23 cellular contexts compared by ENCODE assay signal in the genomic region with DNA sequence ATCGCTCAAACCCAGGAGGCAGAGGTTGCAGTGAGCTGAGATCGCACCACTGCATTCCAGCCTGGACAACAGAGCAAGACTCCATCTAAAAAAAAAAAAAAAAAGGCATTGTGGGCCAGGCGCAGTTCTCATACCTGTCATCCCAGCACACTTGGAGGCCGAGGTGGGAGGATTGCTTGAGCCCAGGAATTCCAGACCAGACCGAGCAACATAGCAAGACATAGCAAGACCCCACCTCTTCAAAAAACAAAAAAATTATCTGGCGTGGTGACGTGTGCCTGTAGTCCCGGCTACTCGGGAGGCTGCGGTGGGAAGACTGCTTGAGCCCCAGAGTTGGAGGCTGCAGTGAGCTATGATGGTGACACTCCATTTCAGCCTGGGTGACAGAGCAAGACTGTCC. TPM values are rescaled to one million over a fixed set of nuclear protein-coding genes. Genes with fewer than 3 reads are reported as not detected.
A peak's percentile ranks its signal among the peaks of the same experiment; 100 is the strongest.
DNase-seq lines count a peak whose midpoint lies in the region; ATAC-seq and TF ChIP-seq lines count a peak whose summit lies in the region.
"Had no signal": no experiment of that assay in that cellular context is flagged by ENCODE, and none has a peak within 500 bp of the region (broad histone marks: within the 10 kb centered on the region; RNA-seq: fewer than 3 reads in every experiment).

No MANE protein-coding gene starts in this region.

- no peak overlapping the region for H4K5ac ChIP-seq in mesendoderm (ENCODE audit: low read length)

- peak overlapping the region; percentile 81 for H3K27ac ChIP-seq in left ventricle myocardium inferior (replicated peaks)
- peak overlapping the region in 1 of 2 donors; percentile 79 for H3K27ac ChIP-seq in right atrium auricular region
- no peak overlapping the region for H3K27ac ChIP-seq in endodermal cell (ENCODE audit: low read depth, low read length)
- peak overlapping the region; percentile 71 for H3K27ac ChIP-seq in mesendoderm (ENCODE audit: low read depth, low read length)
- no peak overlapping the region for H3K27ac ChIP-seq in foreskin keratinocyte
- H3K27ac ChIP-seq: HL-60, PC-9 had no signal

- H3K56ac ChIP-seq in mesendoderm (ENCODE audit: low read length) = peak overlapping the region; percentile 34

- no peak overlapping the region for H3K4me3 Mint-ChIP-seq in endodermal cell
- H3K4me3 Mint-ChIP-seq: CD14-positive monocyte had no signal

- H3K4me1 ChIP-seq in left ventricle myocardium inferior (peaks cover 42% of the 10 kb centered on the region), right atrium auricular region (peaks cover 0 to 20% of the 10 kb centered on the region in 2 donors), endodermal cell (ENCODE audit: control insufficient read depth, insufficient read depth, low read length) (peaks cover 6% of the 10 kb centered on the region), mesendoderm (ENCODE audit: control insufficient read depth, low read depth, low read length) (peaks cover 9% of the 10 kb centered on the region), foreskin keratinocyte (no peaks in the 10 kb centered on the region)

- no peak overlapping the region for H3K4me2 ChIP-seq in mesendoderm (ENCODE audit: low read length)
- H3K4me2 ChIP-seq: PC-9 had no signal

- peaks cover 12% of the 10 kb centered on the region for H3K9me3 Mint-ChIP-seq in endodermal cell

- H3K9me3 ChIP-seq in left ventricle myocardium inferior (replicated peaks) (peaks cover 7% of the 10 kb centered on the region), right atrium auricular region (peaks cover 0 to 6% of the 10 kb centered on the region in 2 donors), endodermal cell (ENCODE audit: control insufficient read depth, low read length) (peaks cover 10% of the 10 kb centered on the region)

- no peaks in the 10 kb centered on the region for H3K27me3 Mint-ChIP-seq in endodermal cell (ENCODE audit: insufficient read depth)
- H3K27me3 Mint-ChIP-seq: B cell had no signal

- H4K8ac ChIP-seq in mesendoderm (ENCODE audit: low read depth, low read length) = no peak overlapping the region

- H2BK5ac ChIP-seq in mesendoderm (ENCODE audit: low read length) = no peak overlapping the region

- H3K9ac ChIP-seq in endodermal cell (ENCODE audit: extremely low read depth, low read length, poor library complexity, severe bottlenecking) (no peak overlapping the region), mesendoderm (ENCODE audit: low read length) (no peak overlapping the region)

- ATAC-seq in HG02840 (IDR thresholded peaks at IDR 0.05; ENCODE audit: low FRiP score, unreplicated experiment) = no peak
- no peak for ATAC-seq in HG03354 (IDR thresholded peaks at IDR 0.05; ENCODE audit: poor library complexity, severe bottlenecking, unreplicated experiment)
- no peak for ATAC-seq in foreskin keratinocyte
- ATAC-seq: HepG2, SK-N-SH treated with all-trans-retinoic acid at 6 μM for 48 hours had no signal

- H3K4me1 Mint-ChIP-seq in endodermal cell = peaks cover 27% of the 10 kb centered on the region

- H3K27me3 ChIP-seq in left ventricle myocardium inferior (ENCODE audit: low read depth) (no peaks in the 10 kb centered on the region), right atrium auricular region (no peaks in the 10 kb centered on the region), endodermal cell (ENCODE audit: control insufficient read depth, insufficient read depth, low read length, poor library complexity, severe bottlenecking) (no peaks in the 10 kb centered on the region), mesendoderm (ENCODE audit: insufficient read depth, low read length, poor library complexity) (no peaks in the 10 kb centered on the region), foreskin keratinocyte (no peaks in the 10 kb centered on the region)

- H3K79me2 ChIP-seq in mesendoderm (ENCODE audit: control insufficient read depth, insufficient read depth, low read length) = peaks cover under 1% of the 10 kb centered on the region

- DNase-seq in left ventricle myocardium inferior (no peak), right atrium auricular region (ENCODE audit: low spot score) (no peak), endodermal cell (peak; percentile 37), mesendoderm (no peak), NCI-H2107 (lab: John Stamatoyannopoulos, UW) (no peak), foreskin keratinocyte (no peak)
- DNase-seq: KG1, NCI-H1092 treated with DMSO at 0.1 percent for 48 hours, NCI-H1436 treated with DMSO at 0.1 percent for 48 hours, NCI-H2029, NCI-H226, NCI-H510A treated with DMSO at 0.1 percent for 48 hours, NCI-H748 treated with DMSO at 0.1 percent for 48 hours, PC-9, RPMI8226 had no signal

- no peak overlapping the region for H3K4me3 ChIP-seq in left ventricle myocardium inferior
- H3K4me3 ChIP-seq in right atrium auricular region = no peak overlapping the region
- H3K4me3 ChIP-seq in endodermal cell (ENCODE audit: low read length) = no peak overlapping the region
- H3K4me3 ChIP-seq in mesendoderm (ENCODE audit: low read length) = no peak overlapping the region
- H3K4me3 ChIP-seq: PC-9 had no signal

- TF ChIP-seq CTCF in left ventricle myocardium inferior (IDR thresholded peaks at IDR 0.05; ENCODE audit: borderline replicate concordance) (no peak), right atrium auricular region (IDR thresholded peaks at IDR 0.05) (no peak), endodermal cell (conservative IDR thresholded peaks at IDR 0.05) (no peak), foreskin keratinocyte (conservative IDR thresholded peaks at IDR 0.05) (no peak)

- H3K18ac ChIP-seq in mesendoderm (ENCODE audit: low read length) = peak overlapping the region; percentile 11

- H2BK15ac ChIP-seq in mesendoderm (replicated peaks; ENCODE audit: low read depth) = no peak overlapping the region

- peaks cover 30% of the 10 kb centered on the region for H3K36me3 Mint-ChIP-seq in endodermal cell (ENCODE audit: low read depth)

- H2AK5ac ChIP-seq in mesendoderm (ENCODE audit: low read length) = no peak overlapping the region

- 82 to 95% methylated on average over 7 to 10 of the region's 10 CpGs for whole genome bisulfite sequencing in endodermal cell (ENCODE audit: insufficient coverage in 1 of 2, insufficient read length in 1 of 2), 2 experiments
- no CpG with 5 or more reads among the region's 10 CpGs for WGBS in mesendoderm (ENCODE audit: extremely low coverage, insufficient coverage, low lambda C conversion rate)

- peaks cover 8% of the 10 kb centered on the region for H3K36me3 ChIP-seq in left ventricle myocardium inferior
- H3K36me3 ChIP-seq in right atrium auricular region = peaks cover 12% of the 10 kb centered on the region
- peaks cover 20% of the 10 kb centered on the region for H3K36me3 ChIP-seq in endodermal cell (ENCODE audit: control insufficient read depth, insufficient read depth, low read length)
- H3K36me3 ChIP-seq in mesendoderm (ENCODE audit: control insufficient read depth, insufficient read depth, low read length) = peaks cover 1% of the 10 kb centered on the region

- H3K79me1 ChIP-seq in mesendoderm (ENCODE audit: low read length) = peaks cover 11% of the 10 kb centered on the region

- H3K27ac Mint-ChIP-seq in endodermal cell = no peak overlapping the region
- H3K27ac Mint-ChIP-seq: B cell had no signal

- intact Hi-C loops in left ventricle myocardium inferior (cut with micrococcal nuclease) = no loop called here

- no peak overlapping the region for H3K23ac ChIP-seq in mesendoderm (ENCODE audit: low read length)

- no peak overlapping the region for H2BK120ac ChIP-seq in mesendoderm (ENCODE audit: low read depth, low read length)

- no peak overlapping the region for H3K4ac ChIP-seq in mesendoderm (ENCODE audit: low read depth, low read length)

RNA-seq across cellular contexts. Expression of gene PIP5K1C, which starts 18.0 kb away (rescaled TPM):
- total RNA-seq in left ventricle myocardium inferior = 31.6 TPM
- total RNA-seq in right atrium auricular region = 10 to 100 TPM; 31.3 to 45.8 TPM
- total RNA-seq in endodermal cell = 10 to 100 TPM; 43.5 to 51.5 TPM
- 25.0 TPM for polyA plus RNA-seq in endodermal cell (2013, experiment 1 of 2)
- polyA plus RNA-seq in endodermal cell (2013, experiment 2 of 2) = 23.0 TPM
- 15.2 TPM for polyA plus RNA-seq in mesendoderm (2013, experiment 1 of 2)
- 16.0 TPM for polyA plus RNA-seq in mesendoderm (2013, experiment 2 of 2)
- 15.5 and 16.3 TPM in 2 replicates for total RNA-seq in foreskin keratinocyte
- polyA plus RNA-seq in foreskin keratinocyte = 10.0 and 11.6 TPM in 2 replicates

RNA-seq across cellular contexts. Expression of gene TJP3, which starts 25.9 kb away (rescaled TPM):
- total RNA-seq in left ventricle myocardium inferior = not detected
- total RNA-seq in right atrium auricular region = 1 to 10 TPM in 1 of 2 donors, not detected in 1; 1.1 TPM
- total RNA-seq in endodermal cell = 10 to 100 TPM; 15.7 to 25.9 TPM
- polyA plus RNA-seq in endodermal cell (2013, experiment 1 of 2) = 6.2 TPM
- 3.4 TPM for polyA plus RNA-seq in endodermal cell (2013, experiment 2 of 2)
- 4.2 TPM for polyA plus RNA-seq in mesendoderm (2013, experiment 1 of 2)
- 3.8 TPM for polyA plus RNA-seq in mesendoderm (2013, experiment 2 of 2)
- not detected in 2 replicates for total RNA-seq in foreskin keratinocyte
- not detected in 2 replicates for polyA plus RNA-seq in foreskin keratinocyte
- total RNA-seq: Daoy had no signal
- polyA plus RNA-seq: CD14-positive monocyte had no signal

RNA-seq across cellular contexts. Expression of gene CACTIN, which starts 55.7 kb away (rescaled TPM):
- total RNA-seq in left ventricle myocardium inferior = 14.5 TPM
- 10 to 100 TPM; 11.2 to 22.8 TPM for total RNA-seq in right atrium auricular region
- total RNA-seq in endodermal cell = 10 to 100 TPM; 31.5 to 33.5 TPM
- 26.1 TPM for polyA plus RNA-seq in endodermal cell (2013, experiment 1 of 2)
- 24.7 TPM for polyA plus RNA-seq in endodermal cell (2013, experiment 2 of 2)
- 25.7 TPM for polyA plus RNA-seq in mesendoderm (2013, experiment 1 of 2)
- 28.3 TPM for polyA plus RNA-seq in mesendoderm (2013, experiment 2 of 2)
- total RNA-seq in foreskin keratinocyte = 23.7 and 26.1 TPM in 2 replicates
- polyA plus RNA-seq in foreskin keratinocyte = 17.9 and 18.0 TPM in 2 replicates

Comparison
In these comparisons a context has a peak if more than half of its experiments do, and no peak if none do; other contexts are left out.
1. H3K27ac ChIP-seq: peak in left ventricle myocardium inferior (single experiment) and mesendoderm (single experiment); none in endodermal cell (single experiment) and foreskin keratinocyte (single experiment).
2. RNA of gene TJP3, which starts 25.9 kb away (total RNA-seq): 15.7 to 25.9 TPM in endodermal cell; 1.1 TPM in right atrium auricular region, not detected in left ventricle myocardium inferior (single experiment) and not detected in foreskin keratinocyte; every median in the first group is over 4 times any median in the second.